1 cellular context compared by ENCODE assay signal in genomic region chr17:38712593-38712992, GRCh38.
TF ChIP-seq lines count a peak whose summit lies in the region.

No MANE protein-coding gene starts in this region.

TF ChIP-seq in H1, 55 proteins besides CTCF, POLR2A, EP300 and RAD21:
- TF ChIP-seq SP2 (IDR thresholded peaks at IDR 0.05; ENCODE audit: low read length) (no peak), KDM4A (IDR thresholded peaks at IDR 0.05; ENCODE audit: low read depth, low read length, severe bottlenecking) (no peak), BRCA1 (IDR thresholded peaks at IDR 0.05; ENCODE audit: low read depth, low read length) (no peak), JUN (IDR thresholded peaks at IDR 0.05; ENCODE audit: low read depth, low read length) (no peak), CBX8 (IDR thresholded peaks at IDR 0.05; ENCODE audit: borderline replicate concordance, low read depth, low read length) (no peak), HDAC6 (IDR thresholded peaks at IDR 0.05; ENCODE audit: low read depth, low read length) (no peak), MAX (IDR thresholded peaks at IDR 0.05) (no peak), NRF1 (IDR thresholded peaks at IDR 0.05; ENCODE audit: low read depth, low read length) (no peak), BACH1 (IDR thresholded peaks at IDR 0.05; ENCODE audit: low read length) (no peak), KDM1A (IDR thresholded peaks at IDR 0.05; ENCODE audit: borderline replicate concordance, low read length) (no peak), TEAD4 (IDR thresholded peaks at IDR 0.05; ENCODE audit: low read depth, low read length) (no peak), RNF2 (IDR thresholded peaks at IDR 0.05; ENCODE audit: borderline replicate concordance, low read depth, low read length, missing control alignments, poor library complexity, severe bottlenecking) (no peak), CBX5 (IDR thresholded peaks at IDR 0.05; ENCODE audit: low read depth, low read length) (no peak), JUND (IDR thresholded peaks at IDR 0.05; ENCODE audit: low read length) (no peak), YY1 (IDR thresholded peaks at IDR 0.05; ENCODE audit: low read depth, low read length) (no peak), CREB1 (IDR thresholded peaks at IDR 0.05) (no peak), BCL11A (IDR thresholded peaks at IDR 0.05; ENCODE audit: low read depth in 2 of 2, low read length in 2 of 2) (no peak)
